16 cellular contexts compared by ENCODE assay signal in genomic region chr15:68311464-68311835, GRCh38.
"Had no signal": no experiment of that assay in that cellular context is flagged by ENCODE, and none has a peak within 500 bp of the region (broad histone marks: within the 10 kb centered on the region; RNA-seq: fewer than 3 reads in every experiment).

No MANE protein-coding gene starts in this region.

- H3K9me3 Mint-ChIP-seq: activated CD4-positive, alpha-beta T cell treated with anti-CD3 and anti-CD28 coated beads, Interleukin-2, amount 10 ng/mL, durations not matched to agents 24 days and 14 days; naive thymus-derived CD8-positive, alpha-beta T cell; T-helper 2 cell treated with Interferon-gamma antibody and Interleukin-4, amounts not matched to agents 5 μg/mL and 100 μg/mL, for 36 hours had no signal

- H3K4me3 ChIP-seq: esophagus squamous epithelium, hepatocyte, left ventricle myocardium inferior, mucosa of descending colon, SJSA1 had no signal

- H3K27ac ChIP-seq: SJSA1 had no signal

- H3K79me2 ChIP-seq: hepatocyte had no signal

- H3K4me2 ChIP-seq: hepatocyte had no signal

- H3K27ac Mint-ChIP-seq: activated CD4-positive, alpha-beta T cell treated with anti-CD3 and anti-CD28 coated beads, Interleukin-2, amount 10 ng/mL, durations not matched to agents 24 days and 14 days; activated CD8-positive, alpha-beta T cell treated with anti-CD3 and anti-CD28 coated beads, Interleukin-2, amount 10 ng/mL, durations not matched to agents 7 days and 5 days; T-helper 2 cell treated with Interferon-gamma antibody and Interleukin-4, amounts not matched to agents 5 μg/mL and 100 μg/mL, for 36 hours had no signal

- H3K9me3 ChIP-seq: esophagus squamous epithelium, left ventricle myocardium inferior, mucosa of descending colon, SJSA1 had no signal

- FAIRE-seq: kidney had no signal

- H2AFZ ChIP-seq: hepatocyte had no signal

- H3K36me3 ChIP-seq: esophagus squamous epithelium, left ventricle myocardium inferior, SJSA1 had no signal

- H3K4me3 Mint-ChIP-seq: activated CD4-positive, alpha-beta T cell treated with anti-CD3 and anti-CD28 coated beads, Interleukin-2, amount 10 ng/mL, durations not matched to agents 24 days and 14 days; activated CD8-positive, alpha-beta T cell treated with anti-CD3 and anti-CD28 coated beads, Interleukin-2, amount 10 ng/mL, durations not matched to agents 7 days and 5 days; naive thymus-derived CD8-positive, alpha-beta T cell; T-helper 2 cell treated with Interferon-gamma antibody and Interleukin-4, amounts not matched to agents 5 μg/mL and 100 μg/mL, for 36 hours had no signal

- DNase-seq: activated CD4-positive, alpha-beta T cell treated with anti-CD3 and anti-CD28 coated beads, Interleukin-2, amount 10 ng/mL, durations not matched to agents 24 days and 14 days; activated CD4-positive, CD25-positive, alpha-beta regulatory T cell; activated CD8-positive, alpha-beta T cell treated with anti-CD3 and anti-CD28 coated beads, Interleukin-2, amount 10 ng/mL, durations not matched to agents 7 days and 5 days; activated gamma-delta T cell; esophagus squamous epithelium; kidney; left ventricle myocardium inferior; mucosa of descending colon; retina; stimulated activated CD4-positive, alpha-beta T cell treated with anti-CD3 and anti-CD28 coated beads, Interleukin-2, amount 100 ng/mL, for 48 hours; stimulated activated naive CD8-positive, alpha-beta T cell treated with anti-CD3 and anti-CD28 coated beads, Interleukin-15, Interleukin-2, amounts not matched to agents 100 U/mL and 50 U/mL, for 24 hours; SW 1271 had no signal

- H3K36me3 Mint-ChIP-seq: naive thymus-derived CD8-positive, alpha-beta T cell had no signal

- H3K27me3 ChIP-seq: hepatocyte, SJSA1 had no signal

- ATAC-seq: activated CD8-positive, alpha-beta T cell treated with anti-CD3 and anti-CD28 coated beads, Interleukin-2, amount 10 ng/mL, durations not matched to agents 7 days and 5 days; mucosa of descending colon; naive thymus-derived CD8-positive, alpha-beta T cell; stimulated activated naive CD8-positive, alpha-beta T cell treated with anti-CD3 and anti-CD28 coated beads, Interleukin-15, Interleukin-2, amounts not matched to agents 100 U/mL and 50 U/mL, for 24 hours had no signal
